In genomic region chr2:233791151-233791882, GRCh38 we compare ENCODE assay signal across 35 cellular contexts. TPM values are rescaled to one million over a fixed set of nuclear protein-coding genes. Genes with fewer than 3 reads are reported as not detected.
"Had no signal": no experiment of that assay in that cellular context is flagged by ENCODE, and none has a peak within 500 bp of the region (broad histone marks: within the 10 kb centered on the region; RNA-seq: fewer than 3 reads in every experiment).

No MANE protein-coding gene starts in this region.

- H3K36me3 ChIP-seq: brain microvascular endothelial cell, lower lobe of right lung, neutrophil, ovary, transverse colon had no signal

- H3K9me3 ChIP-seq: lower lobe of right lung, neutrophil, ovary, transverse colon had no signal

- H3K36me3 Mint-ChIP-seq: activated naive CD4-positive, alpha-beta T cell treated with anti-CD3 and anti-CD28 coated beads, Interleukin-2, amount 10 ng/mL, durations not matched to agents 7 days and 5 days; activated naive CD8-positive, alpha-beta T cell treated with anti-CD3 and anti-CD28 coated beads, Interleukin-2, amount 10 ng/mL, durations not matched to agents 7 days and 5 days; immature natural killer cell; natural killer cell had no signal

- H3K27ac Mint-ChIP-seq: activated naive CD4-positive, alpha-beta T cell treated with anti-CD3 and anti-CD28 coated beads, Interleukin-2, amount 10 ng/mL, durations not matched to agents 7 days and 5 days; activated naive CD8-positive, alpha-beta T cell treated with anti-CD3 and anti-CD28 coated beads, Interleukin-2, amount 10 ng/mL, durations not matched to agents 7 days and 5 days; activated T-cell treated with anti-CD3 and anti-CD28 coated beads, Interleukin-2, amount 50 U/mL, for 24 hours; immature natural killer cell; natural killer cell; progenitor cell of endocrine pancreas had no signal

- H3K4me1 Mint-ChIP-seq: activated naive CD4-positive, alpha-beta T cell treated with anti-CD3 and anti-CD28 coated beads, Interleukin-2, amount 10 ng/mL, durations not matched to agents 7 days and 5 days; activated naive CD8-positive, alpha-beta T cell treated with anti-CD3 and anti-CD28 coated beads, Interleukin-2, amount 10 ng/mL, durations not matched to agents 7 days and 5 days; immature natural killer cell; natural killer cell had no signal

- H3K27me3 ChIP-seq: brain microvascular endothelial cell, dorsolateral prefrontal cortex, neutrophil, ovary, transverse colon had no signal

- H3K4me1 ChIP-seq: lower lobe of right lung, transverse colon had no signal

- H3K9me3 Mint-ChIP-seq: activated naive CD4-positive, alpha-beta T cell treated with anti-CD3 and anti-CD28 coated beads, Interleukin-2, amount 10 ng/mL, durations not matched to agents 7 days and 5 days; activated T-cell treated with anti-CD3 and anti-CD28 coated beads, Interleukin-2, amount 50 U/mL, for 24 hours; effector memory CD8-positive, alpha-beta T cell; immature natural killer cell; natural killer cell had no signal

- H3K4me3 Mint-ChIP-seq: activated naive CD4-positive, alpha-beta T cell treated with anti-CD3 and anti-CD28 coated beads, Interleukin-2, amount 10 ng/mL, durations not matched to agents 7 days and 5 days; activated naive CD8-positive, alpha-beta T cell treated with anti-CD3 and anti-CD28 coated beads, Interleukin-2, amount 10 ng/mL, durations not matched to agents 7 days and 5 days; activated T-cell treated with anti-CD3 and anti-CD28 coated beads, Interleukin-2, amount 50 U/mL, for 24 hours; effector memory CD8-positive, alpha-beta T cell; immature natural killer cell; natural killer cell had no signal

- DNase-seq: activated CD4-positive, alpha-beta T cell treated with anti-CD3 and anti-CD28 coated beads for 48 hours; activated CD4-positive, alpha-beta T cell treated with anti-CD3 and anti-CD28 coated beads, Interleukin-2, amount 50 U/mL, for 48 hours; activated CD4-positive, CD25-positive, alpha-beta regulatory T cell; activated CD8-positive, alpha-beta memory T cell treated with anti-CD3 and anti-CD28 coated beads, Interleukin-2, amount 50 U/mL, for 48 hours; activated gamma-delta T cell; activated naive CD4-positive, alpha-beta T cell treated with anti-CD3 and anti-CD28 coated beads, Interleukin-2, amount 10 ng/mL, durations not matched to agents 7 days and 5 days; activated naive CD8-positive, alpha-beta T cell treated with anti-CD3 and anti-CD28 coated beads, Interleukin-2, amount 10 ng/mL, durations not matched to agents 7 days and 5 days; activated T-cell treated with anti-CD3 and anti-CD28 coated beads, Interleukin-2, amount 50 U/mL, for 24 hours; brain microvascular endothelial cell; dorsolateral prefrontal cortex; effector memory CD8-positive, alpha-beta T cell; foreskin fibroblast; hippocampal formation; immature natural killer cell; lower lobe of right lung; mesenchymal stem cell; natural killer cell; ovary; stimulated activated CD4-positive, alpha-beta T cell treated with anti-CD3 and anti-CD28 coated beads, Interleukin-1b, Interleukin-23, amount 100 ng/mL, for 48 hours; stimulated activated naive CD4-positive, alpha-beta T cell; transverse colon had no signal

- H3K27ac ChIP-seq: brain microvascular endothelial cell, coronary artery, dorsolateral prefrontal cortex, lower lobe of right lung, neutrophil, ovary, skin epidermis, transverse colon had no signal

- H3K4me3 ChIP-seq: coronary artery, dorsolateral prefrontal cortex, lower lobe of right lung, ovary, skin epidermis, transverse colon had no signal

- ATAC-seq: effector memory CD8-positive, alpha-beta T cell; left lobe of liver; lower lobe of right lung; natural killer cell; sciatic nerve had no signal

- H3K27me3 Mint-ChIP-seq: activated naive CD4-positive, alpha-beta T cell treated with anti-CD3 and anti-CD28 coated beads, Interleukin-2, amount 10 ng/mL, durations not matched to agents 7 days and 5 days; activated T-cell treated with anti-CD3 and anti-CD28 coated beads, Interleukin-2, amount 50 U/mL, for 24 hours had no signal

RNA-seq across cellular contexts. Expression of gene MROH2A, which starts 13.2 kb away (rescaled TPM):
- total RNA-seq: activated naive CD8-positive, alpha-beta T cell treated with anti-CD3 and anti-CD28 coated beads, Interleukin-2, amount 10 ng/mL, durations not matched to agents 7 days and 5 days; astrocyte; cardiac septum; cerebellum; endothelial cell of umbilical vein; kidney epithelial cell; lower lobe of right lung; mononuclear cell; natural killer cell; ovary; progenitor cell of endocrine pancreas; sciatic nerve; T-helper 2 cell treated with Interferon-gamma antibody and Interleukin-4, amounts not matched to agents 100 ng/mL and 5 ng/mL, for 36 hours; temporal lobe had no signal
- polyA plus RNA-seq: endothelial cell of umbilical vein, immature natural killer cell, ovary had no signal

RNA-seq across cellular contexts. Expression of gene UGT1A1, which starts 31.2 kb away (rescaled TPM):
- total RNA-seq: activated naive CD8-positive, alpha-beta T cell treated with anti-CD3 and anti-CD28 coated beads, Interleukin-2, amount 10 ng/mL, durations not matched to agents 7 days and 5 days; astrocyte; cardiac septum; cerebellum; dorsolateral prefrontal cortex; endothelial cell of umbilical vein; kidney epithelial cell; mononuclear cell; natural killer cell; progenitor cell of endocrine pancreas; sciatic nerve; T-helper 2 cell treated with Interferon-gamma antibody and Interleukin-4, amounts not matched to agents 100 ng/mL and 5 ng/mL, for 36 hours; temporal lobe had no signal
- polyA plus RNA-seq: endothelial cell of umbilical vein, immature natural killer cell, ovary had no signal
